Comparison of ENCODE assay signal across 1 cellular context in the genomic region with DNA sequence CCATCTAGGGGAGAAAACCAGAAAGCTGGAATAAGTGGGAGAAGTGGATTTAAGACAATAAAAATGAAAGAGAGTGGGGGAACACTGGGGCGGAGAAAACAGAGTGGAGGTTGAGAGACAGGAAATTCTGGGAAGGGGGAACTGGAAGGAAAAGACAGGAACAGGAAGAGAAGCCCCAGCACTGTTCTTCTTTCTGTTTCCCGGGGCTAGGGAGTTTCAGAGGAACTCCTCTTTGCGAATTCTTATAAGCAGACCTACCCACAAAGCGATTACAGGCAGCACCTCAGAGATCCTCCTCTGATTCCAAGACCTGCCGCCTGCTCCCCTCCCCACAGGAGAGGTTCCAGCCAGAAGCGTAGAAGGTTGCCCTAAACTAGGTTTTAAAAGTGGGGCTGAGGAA.
TF ChIP-seq lines count a peak whose summit lies in the region.

No MANE protein-coding gene starts in this region.

TF ChIP-seq in GM23338, 12 proteins besides CTCF, POLR2A, EP300 and RAD21 (continued from another document):
- TF ChIP-seq, protein P1, sequence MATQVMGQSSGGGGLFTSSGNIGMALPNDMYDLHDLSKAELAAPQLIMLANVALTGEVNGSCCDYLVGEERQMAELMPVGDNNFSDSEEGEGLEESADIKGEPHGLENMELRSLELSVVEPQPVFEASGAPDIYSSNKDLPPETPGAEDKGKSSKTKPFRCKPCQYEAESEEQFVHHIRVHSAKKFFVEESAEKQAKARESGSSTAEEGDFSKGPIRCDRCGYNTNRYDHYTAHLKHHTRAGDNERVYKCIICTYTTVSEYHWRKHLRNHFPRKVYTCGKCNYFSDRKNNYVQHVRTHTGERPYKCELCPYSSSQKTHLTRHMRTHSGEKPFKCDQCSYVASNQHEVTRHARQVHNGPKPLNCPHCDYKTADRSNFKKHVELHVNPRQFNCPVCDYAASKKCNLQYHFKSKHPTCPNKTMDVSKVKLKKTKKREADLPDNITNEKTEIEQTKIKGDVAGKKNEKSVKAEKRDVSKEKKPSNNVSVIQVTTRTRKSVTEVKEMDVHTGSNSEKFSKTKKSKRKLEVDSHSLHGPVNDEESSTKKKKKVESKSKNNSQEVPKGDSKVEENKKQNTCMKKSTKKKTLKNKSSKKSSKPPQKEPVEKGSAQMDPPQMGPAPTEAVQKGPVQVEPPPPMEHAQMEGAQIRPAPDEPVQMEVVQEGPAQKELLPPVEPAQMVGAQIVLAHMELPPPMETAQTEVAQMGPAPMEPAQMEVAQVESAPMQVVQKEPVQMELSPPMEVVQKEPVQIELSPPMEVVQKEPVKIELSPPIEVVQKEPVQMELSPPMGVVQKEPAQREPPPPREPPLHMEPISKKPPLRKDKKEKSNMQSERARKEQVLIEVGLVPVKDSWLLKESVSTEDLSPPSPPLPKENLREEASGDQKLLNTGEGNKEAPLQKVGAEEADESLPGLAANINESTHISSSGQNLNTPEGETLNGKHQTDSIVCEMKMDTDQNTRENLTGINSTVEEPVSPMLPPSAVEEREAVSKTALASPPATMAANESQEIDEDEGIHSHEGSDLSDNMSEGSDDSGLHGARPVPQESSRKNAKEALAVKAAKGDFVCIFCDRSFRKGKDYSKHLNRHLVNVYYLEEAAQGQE (IDR thresholded peaks at IDR 0.05; ENCODE audit: unreplicated experiment), result no peak
- TF ChIP-seq POLR2AphosphoS5 (IDR thresholded peaks at IDR 0.05; ENCODE audit: low read depth) (no peak), EZH2 (IDR thresholded peaks at IDR 0.05; ENCODE audit: low read depth, unreplicated experiment) (no peak), JUNB (IDR thresholded peaks at IDR 0.05; ENCODE audit: unreplicated experiment) (no peak), NANOG (IDR thresholded peaks at IDR 0.05; ENCODE audit: borderline replicate concordance) (no peak), ZNF331 (CRISPR knock-in tag; IDR thresholded peaks at IDR 0.05; ENCODE audit: low read depth) (no peak), ZNF114 (CRISPR knock-in tag; IDR thresholded peaks at IDR 0.05) (no peak)
- TF ChIP-seq, protein P2, sequence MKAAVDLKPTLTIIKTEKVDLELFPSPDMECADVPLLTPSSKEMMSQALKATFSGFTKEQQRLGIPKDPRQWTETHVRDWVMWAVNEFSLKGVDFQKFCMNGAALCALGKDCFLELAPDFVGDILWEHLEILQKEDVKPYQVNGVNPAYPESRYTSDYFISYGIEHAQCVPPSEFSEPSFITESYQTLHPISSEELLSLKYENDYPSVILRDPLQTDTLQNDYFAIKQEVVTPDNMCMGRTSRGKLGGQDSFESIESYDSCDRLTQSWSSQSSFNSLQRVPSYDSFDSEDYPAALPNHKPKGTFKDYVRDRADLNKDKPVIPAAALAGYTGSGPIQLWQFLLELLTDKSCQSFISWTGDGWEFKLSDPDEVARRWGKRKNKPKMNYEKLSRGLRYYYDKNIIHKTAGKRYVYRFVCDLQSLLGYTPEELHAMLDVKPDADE (IDR thresholded peaks at IDR 0.05), result no peak
- TF ChIP-seq, protein P3, sequence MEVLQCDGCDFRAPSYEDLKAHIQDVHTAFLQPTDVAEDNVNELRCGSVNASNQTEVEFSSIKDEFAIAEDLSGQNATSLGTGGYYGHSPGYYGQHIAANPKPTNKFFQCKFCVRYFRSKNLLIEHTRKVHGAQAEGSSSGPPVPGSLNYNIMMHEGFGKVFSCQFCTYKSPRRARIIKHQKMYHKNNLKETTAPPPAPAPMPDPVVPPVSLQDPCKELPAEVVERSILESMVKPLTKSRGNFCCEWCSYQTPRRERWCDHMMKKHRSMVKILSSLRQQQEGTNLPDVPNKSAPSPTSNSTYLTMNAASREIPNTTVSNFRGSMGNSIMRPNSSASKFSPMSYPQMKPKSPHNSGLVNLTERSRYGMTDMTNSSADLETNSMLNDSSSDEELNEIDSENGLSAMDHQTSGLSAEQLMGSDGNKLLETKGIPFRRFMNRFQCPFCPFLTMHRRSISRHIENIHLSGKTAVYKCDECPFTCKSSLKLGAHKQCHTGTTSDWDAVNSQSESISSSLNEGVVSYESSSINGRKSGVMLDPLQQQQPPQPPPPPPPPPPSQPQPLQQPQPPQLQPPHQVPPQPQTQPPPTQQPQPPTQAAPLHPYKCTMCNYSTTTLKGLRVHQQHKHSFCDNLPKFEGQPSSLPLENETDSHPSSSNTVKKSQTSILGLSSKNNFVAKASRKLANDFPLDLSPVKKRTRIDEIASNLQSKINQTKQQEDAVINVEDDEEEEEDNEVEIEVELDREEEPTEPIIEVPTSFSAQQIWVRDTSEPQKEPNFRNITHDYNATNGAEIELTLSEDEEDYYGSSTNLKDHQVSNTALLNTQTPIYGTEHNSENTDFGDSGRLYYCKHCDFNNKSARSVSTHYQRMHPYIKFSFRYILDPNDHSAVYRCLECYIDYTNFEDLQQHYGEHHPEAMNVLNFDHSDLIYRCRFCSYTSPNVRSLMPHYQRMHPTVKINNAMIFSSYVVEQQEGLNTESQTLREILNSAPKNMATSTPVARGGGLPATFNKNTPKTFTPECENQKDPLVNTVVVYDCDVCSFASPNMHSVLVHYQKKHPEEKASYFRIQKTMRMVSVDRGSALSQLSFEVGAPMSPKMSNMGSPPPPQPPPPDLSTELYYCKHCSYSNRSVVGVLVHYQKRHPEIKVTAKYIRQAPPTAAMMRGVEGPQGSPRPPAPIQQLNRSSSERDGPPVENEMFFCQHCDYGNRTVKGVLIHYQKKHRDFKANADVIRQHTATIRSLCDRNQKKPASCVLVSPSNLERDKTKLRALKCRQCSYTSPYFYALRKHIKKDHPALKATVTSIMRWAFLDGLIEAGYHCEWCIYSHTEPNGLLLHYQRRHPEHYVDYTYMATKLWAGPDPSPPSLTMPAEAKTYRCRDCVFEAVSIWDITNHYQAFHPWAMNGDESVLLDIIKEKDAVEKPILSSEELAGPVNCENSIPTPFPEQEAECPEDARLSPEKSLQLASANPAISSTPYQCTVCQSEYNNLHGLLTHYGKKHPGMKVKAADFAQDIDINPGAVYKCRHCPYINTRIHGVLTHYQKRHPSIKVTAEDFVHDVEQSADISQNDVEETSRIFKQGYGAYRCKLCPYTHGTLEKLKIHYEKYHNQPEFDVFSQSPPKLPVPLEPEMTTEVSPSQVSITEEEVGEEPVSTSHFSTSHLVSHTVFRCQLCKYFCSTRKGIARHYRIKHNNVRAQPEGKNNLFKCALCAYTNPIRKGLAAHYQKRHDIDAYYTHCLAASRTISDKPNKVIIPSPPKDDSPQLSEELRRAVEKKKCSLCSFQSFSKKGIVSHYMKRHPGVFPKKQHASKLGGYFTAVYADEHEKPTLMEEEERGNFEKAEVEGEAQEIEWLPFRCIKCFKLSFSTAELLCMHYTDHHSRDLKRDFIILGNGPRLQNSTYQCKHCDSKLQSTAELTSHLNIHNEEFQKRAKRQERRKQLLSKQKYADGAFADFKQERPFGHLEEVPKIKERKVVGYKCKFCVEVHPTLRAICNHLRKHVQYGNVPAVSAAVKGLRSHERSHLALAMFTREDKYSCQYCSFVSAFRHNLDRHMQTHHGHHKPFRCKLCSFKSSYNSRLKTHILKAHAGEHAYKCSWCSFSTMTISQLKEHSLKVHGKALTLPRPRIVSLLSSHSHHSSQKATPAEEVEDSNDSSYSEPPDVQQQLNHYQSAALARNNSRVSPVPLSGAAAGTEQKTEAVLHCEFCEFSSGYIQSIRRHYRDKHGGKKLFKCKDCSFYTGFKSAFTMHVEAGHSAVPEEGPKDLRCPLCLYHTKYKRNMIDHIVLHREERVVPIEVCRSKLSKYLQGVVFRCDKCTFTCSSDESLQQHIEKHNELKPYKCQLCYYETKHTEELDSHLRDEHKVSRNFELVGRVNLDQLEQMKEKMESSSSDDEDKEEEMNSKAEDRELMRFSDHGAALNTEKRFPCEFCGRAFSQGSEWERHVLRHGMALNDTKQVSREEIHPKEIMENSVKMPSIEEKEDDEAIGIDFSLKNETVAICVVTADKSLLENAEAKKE (CRISPR knock-in tag; IDR thresholded peaks at IDR 0.05), result no peak
TF ChIP-seq in GM23338: peak in this region for 0.
